In genomic region chr19:18507021-18507726, GRCh38 we compare ENCODE assay signal across 8 cellular contexts. TPM values are rescaled to one million over a fixed set of nuclear protein-coding genes. Genes with fewer than 3 reads are reported as not detected.
DNase-seq lines count a peak whose midpoint lies in the region; ATAC-seq and TF ChIP-seq lines count a peak whose summit lies in the region.

No MANE protein-coding gene starts in this region.

- no peak for TF ChIP-seq EP300 in sigmoid colon (IDR thresholded peaks at IDR 0.05)

- H3K4me3 ChIP-seq in fibroblast of the aortic adventitia (ENCODE audit: low read depth, low read length): no peak overlapping the region
- H3K4me3 ChIP-seq in sigmoid colon: no peak overlapping the region

- peak overlapping the region; percentile 88 for H3K27ac Mint-ChIP-seq in activated CD4-positive, alpha-beta memory T cell treated with anti-CD3 and anti-CD28 coated beads, Interleukin-2, amount 10 ng/mL, durations not matched to agents 7 days and 5 days

- TF ChIP-seq POLR2A in sigmoid colon (IDR thresholded peaks at IDR 0.05): no peak

- H3K4me1 Mint-ChIP-seq in activated CD4-positive, alpha-beta memory T cell treated with anti-CD3 and anti-CD28 coated beads, Interleukin-2, amount 10 ng/mL, durations not matched to agents 7 days and 5 days: peaks cover 72% of the 10 kb centered on the region

- no peak for ATAC-seq in GM18873 (IDR thresholded peaks at IDR 0.05; ENCODE audit: low FRiP score, unreplicated experiment)

- no peaks in the 10 kb centered on the region for H3K27me3 Mint-ChIP-seq in activated CD4-positive, alpha-beta memory T cell treated with anti-CD3 and anti-CD28 coated beads, Interleukin-2, amount 10 ng/mL, durations not matched to agents 7 days and 5 days

- H3K4me3 Mint-ChIP-seq in activated CD4-positive, alpha-beta memory T cell treated with anti-CD3 and anti-CD28 coated beads, Interleukin-2, amount 10 ng/mL, durations not matched to agents 7 days and 5 days: peak overlapping the region; percentile 29

- DNase-seq in HUDEP-2 (lab: John Stamatoyannopoulos, UW; ENCODE audit: unreplicated experiment in 76 of 76) (peak in 74 of 76 experiments; percentile 44 to 95 (median 84)), fibroblast of the aortic adventitia (ENCODE audit: low read depth) (peak; percentile 56), sigmoid colon (no peak), NCI-H69 (lab: John Stamatoyannopoulos, UW) (no peak), putamen (ENCODE audit: low spot score) (no peak), NCI-H1436 treated with DMSO at 0.1 percent for 48 hours (lab: John Stamatoyannopoulos, UW) (no peak)
- DNase-seq in activated CD4-positive, alpha-beta memory T cell treated with anti-CD3 and anti-CD28 coated beads, Interleukin-2, amount 10 ng/mL, durations not matched to agents 7 days and 5 days: peak; percentile 69

- no peaks in the 10 kb centered on the region for H3K9me3 Mint-ChIP-seq in activated CD4-positive, alpha-beta memory T cell treated with anti-CD3 and anti-CD28 coated beads, Interleukin-2, amount 10 ng/mL, durations not matched to agents 7 days and 5 days

- 46 to 54% methylated on average over 9 of the region's 9 CpGs for WGBS in sigmoid colon, 2 donors

- no peaks in the 10 kb centered on the region for H3K27me3 ChIP-seq in sigmoid colon

- intact Hi-C loops in sigmoid colon (cut with DNase I): loop anchor here (10.0 kb wide), 1 partner anchor 52 kb away; no protein-coding TSS in a partner anchor

- POLR2A ChIA-PET in activated CD4-positive, alpha-beta memory T cell treated with anti-CD3 and anti-CD28 coated beads, Interleukin-2, amount 10 ng/mL, durations not matched to agents 7 days and 5 days (lab: Charles Lee): interaction anchor here (0.7 to 4.3 kb wide), 20 partner anchors 8 to 325 kb away, joined by 3 to 43 read pairs (median 5); partner anchors contain the start of genes ELL, FKBP8, JUND and KXD1

- no peaks in the 10 kb centered on the region for H3K36me3 ChIP-seq in sigmoid colon

- no peak for TF ChIP-seq CTCF in fibroblast of the aortic adventitia (IDR thresholded peaks at IDR 0.05; ENCODE audit: insufficient read depth, low read length)
- TF ChIP-seq CTCF in sigmoid colon (IDR thresholded peaks at IDR 0.05): no peak

- peaks cover 0 to 84% (median 75%) of the 10 kb centered on the region in 4 donors for H3K4me1 ChIP-seq in sigmoid colon

- peak overlapping the region; percentile 49 to 74 (median 57) for H3K27ac ChIP-seq in sigmoid colon

- CTCF ChIA-PET in activated CD4-positive, alpha-beta memory T cell treated with anti-CD3 and anti-CD28 coated beads, Interleukin-2, amount 10 ng/mL, durations not matched to agents 7 days and 5 days (lab: Charles Lee): interaction anchor here (0.6 to 4.1 kb wide), 14 partner anchors 8 to 340 kb away, joined by 3 to 37 read pairs (median 3); partner anchors contain the start of genes ELL, REX1BD and UBA52

- H3K36me3 Mint-ChIP-seq in activated CD4-positive, alpha-beta memory T cell treated with anti-CD3 and anti-CD28 coated beads, Interleukin-2, amount 10 ng/mL, durations not matched to agents 7 days and 5 days (ENCODE audit: low read depth): no peaks in the 10 kb centered on the region

- no peaks in the 10 kb centered on the region for H3K9me3 ChIP-seq in sigmoid colon

RNA-seq across cellular contexts. Expression of gene ELL, which starts 14.7 kb away (rescaled TPM):
- total RNA-seq in activated CD4-positive, alpha-beta memory T cell treated with anti-CD3 and anti-CD28 coated beads, Interleukin-2, amount 10 ng/mL, durations not matched to agents 7 days and 5 days: 10 to 100 TPM; 26.2 to 26.3 TPM
- total RNA-seq in fibroblast of the aortic adventitia (ENCODE audit: low replicate concordance) (6.5 and 10.9 TPM in 2 replicates), sigmoid colon (10 to 100 TPM in 3 of 4 donors, 1 to 10 TPM in 1; 7.1 to 20.2 (median 11.9) TPM)
- 10 to 100 TPM in 1 of 3 donors, 1 to 10 TPM in 2; 6.2 to 14.6 (median 8.4) TPM for polyA plus RNA-seq in sigmoid colon

RNA-seq across cellular contexts. Expression of gene FKBP8, which starts 36.2 kb away (rescaled TPM):
- 100 to 1,000 TPM; 263 TPM for total RNA-seq in activated CD4-positive, alpha-beta memory T cell treated with anti-CD3 and anti-CD28 coated beads, Interleukin-2, amount 10 ng/mL, durations not matched to agents 7 days and 5 days
- total RNA-seq in fibroblast of the aortic adventitia (ENCODE audit: low replicate concordance): 246 and 2,205 TPM in 2 replicates
- 100 to 1,000 TPM; 366 to 456 (median 403) TPM for total RNA-seq in sigmoid colon
- polyA plus RNA-seq in sigmoid colon: 100 to 1,000 TPM; 200 to 234 (median 232) TPM

RNA-seq across cellular contexts. Expression of gene KXD1, which starts 50.5 kb away (rescaled TPM):
- 10 to 100 TPM; 93.0 to 99.1 TPM for total RNA-seq in activated CD4-positive, alpha-beta memory T cell treated with anti-CD3 and anti-CD28 coated beads, Interleukin-2, amount 10 ng/mL, durations not matched to agents 7 days and 5 days
- total RNA-seq in fibroblast of the aortic adventitia (ENCODE audit: low replicate concordance) (21.3 and 109 TPM in 2 replicates), sigmoid colon (100 to 1,000 TPM; 107 to 122 (median 120) TPM)
- polyA plus RNA-seq in sigmoid colon: 100 to 1,000 TPM in 1 of 3 donors, 10 to 100 TPM in 2; 84.9 to 118 (median 93.2) TPM

Comparison
In these comparisons a context has a peak if more than half of its experiments do, and no peak if none do; other contexts are left out.
1. DNase-seq: peak in HUDEP-2 (74 of 76), activated CD4-positive, alpha-beta memory T cell treated with anti-CD3 and anti-CD28 coated beads, Interleukin-2, amount 10 ng/mL, durations not matched to agents 7 days and 5 days (single experiment) and fibroblast of the aortic adventitia (single experiment); none in sigmoid colon (single experiment), NCI-H69 (single experiment), putamen (single experiment) and NCI-H1436 treated with DMSO at 0.1 percent for 48 hours (single experiment).